Comparison of ENCODE assay signal across 11 cellular contexts in genomic region chr11:128516886-128517285, GRCh38.
DNase-seq lines count a peak whose midpoint lies in the region; ATAC-seq and TF ChIP-seq lines count a peak whose summit lies in the region.
"Had no signal": no experiment of that assay in that cellular context is flagged by ENCODE, and none has a peak within 500 bp of the region (broad histone marks: within the 10 kb centered on the region; RNA-seq: fewer than 3 reads in every experiment).

No MANE protein-coding gene starts in this region.

- H4K20me1 ChIP-seq in DOHH2 (ENCODE audit: control insufficient read depth, insufficient read depth, low read depth, low read length) (peaks cover 65% of the 10 kb centered on the region), OCI-LY3 (ENCODE audit: insufficient read depth, low read length) (peaks cover 82% of the 10 kb centered on the region)

- intact Hi-C loops in Caco-2 (cut with micrococcal nuclease; ENCODE audit: unreplicated experiment): no loop called here

- CTCF ChIA-PET in Caco-2 (lab: Charles Lee): no interaction called here

- H3K9ac ChIP-seq in OCI-LY3 (ENCODE audit: low read length): no peak overlapping the region
- H3K9ac ChIP-seq in skeletal muscle satellite cell (ENCODE audit: low read depth, low read length): peak overlapping the region; percentile 99

- TF ChIP-seq CTCF in DOHH2 (IDR thresholded peaks at IDR 0.05; ENCODE audit: low read depth, low read length, poor library complexity, severe bottlenecking): no peak
- TF ChIP-seq CTCF in OCI-LY3 (IDR thresholded peaks at IDR 0.05; ENCODE audit: low read depth, low read length): no peak
- no peak for TF ChIP-seq CTCF in Caco-2 (IDR thresholded peaks at IDR 0.05; ENCODE audit: insufficient read depth in 1 of 2, low read depth in 1 of 2, low read length in 1 of 2, severe bottlenecking in 1 of 2, unreplicated experiment in 1 of 2)

- ATAC-seq in effector memory CD8-positive, alpha-beta T cell (replicated peaks): no peak

- H3K9me3 ChIP-seq in DOHH2 (ENCODE audit: control insufficient read depth, insufficient read depth, low read length) (no peaks in the 10 kb centered on the region), OCI-LY3 (ENCODE audit: insufficient read depth, low read length) (no peaks in the 10 kb centered on the region), skeletal muscle satellite cell (replicated peaks; ENCODE audit: low read length) (no peaks in the 10 kb centered on the region), Caco-2 (no peaks in the 10 kb centered on the region)

- DNase-seq in effector memory CD8-positive, alpha-beta T cell: no peak
- DNase-seq in NCI-H526 (lab: John Stamatoyannopoulos, UW): no peak
- no peak for DNase-seq in NCI-H82 treated with DMSO at 0.1 percent for 48 hours (lab: John Stamatoyannopoulos, UW; ENCODE audit: unreplicated experiment)
- no peak for DNase-seq in CD1c-positive myeloid dendritic cell (ENCODE audit: extremely low spot score)
- no peak for DNase-seq in Caco-2
- DNase-seq: left colon; NCI-H526 treated with DMSO at 0.1 percent for 48 hours; stimulated activated CD4-positive, alpha-beta T cell treated with anti-CD3 and anti-CD28 coated beads, Interleukin-4, amount 100 ng/mL, for 1 hour had no signal

- H3K27me3 Mint-ChIP-seq in effector memory CD8-positive, alpha-beta T cell: no peaks in the 10 kb centered on the region
- peaks cover 29% of the 10 kb centered on the region for H3K27me3 Mint-ChIP-seq in Caco-2 (ENCODE audit: insufficient read depth, unreplicated experiment)

- peak overlapping the region; percentile 96 for H3K4me3 Mint-ChIP-seq in effector memory CD8-positive, alpha-beta T cell
- H3K4me3 Mint-ChIP-seq in Caco-2 (ENCODE audit: unreplicated experiment): no peak overlapping the region

- no peak overlapping the region for H2AFZ ChIP-seq in OCI-LY3 (ENCODE audit: low read depth, low read length)

- H3K9me3 Mint-ChIP-seq in effector memory CD8-positive, alpha-beta T cell: no peaks in the 10 kb centered on the region
- H3K9me3 Mint-ChIP-seq in Caco-2 (ENCODE audit: unreplicated experiment): no peaks in the 10 kb centered on the region

- H3K36me3 Mint-ChIP-seq in effector memory CD8-positive, alpha-beta T cell (ENCODE audit: insufficient read depth): peaks cover 100% of the 10 kb centered on the region
- no peaks in the 10 kb centered on the region for H3K36me3 Mint-ChIP-seq in Caco-2 (ENCODE audit: insufficient read depth, unreplicated experiment)

- peak overlapping the region; percentile 97 for H3K27ac Mint-ChIP-seq in effector memory CD8-positive, alpha-beta T cell
- no peak overlapping the region for H3K27ac Mint-ChIP-seq in Caco-2 (ENCODE audit: unreplicated experiment)

- peak overlapping the region; percentile 71 for H3K4me2 ChIP-seq in DOHH2 (ENCODE audit: low read length)
- H3K4me2 ChIP-seq in OCI-LY3 (ENCODE audit: low read length): peak overlapping the region; percentile 96; the same call in 1 of the 2 replicates
- peak overlapping the region; percentile 78 for H3K4me2 ChIP-seq in skeletal muscle satellite cell (ENCODE audit: low read length)

- no TSS peak for BruUV-seq in Caco-2 (replicated peaks; lab: Mats Ljungman, UMichigan)

- H3K79me2 ChIP-seq in DOHH2 (ENCODE audit: control insufficient read depth, low read length) (peaks cover 100% of the 10 kb centered on the region), OCI-LY3 (ENCODE audit: low read length) (peaks cover 100% of the 10 kb centered on the region)

- H3K4me3 ChIP-seq in DOHH2 (ENCODE audit: low read length) (peak overlapping the region; percentile 73), OCI-LY3 (ENCODE audit: low read length) (no peak overlapping the region), skeletal muscle satellite cell (ENCODE audit: low read length) (peak overlapping the region; percentile 92), Caco-2 (ENCODE audit: low read depth, low read length) (no peak overlapping the region)

- H3K27me3 ChIP-seq in DOHH2 (ENCODE audit: control insufficient read depth, low read length) (no peaks in the 10 kb centered on the region), OCI-LY3 (ENCODE audit: low read depth, low read length) (no peaks in the 10 kb centered on the region), skeletal muscle satellite cell (ENCODE audit: control insufficient read depth, insufficient read depth, low read length) (no peaks in the 10 kb centered on the region), Caco-2 (replicated peaks; ENCODE audit: control insufficient read depth, insufficient read depth, low read length) (peaks cover 3% of the 10 kb centered on the region)

- no peaks in the 10 kb centered on the region for H3K9me2 ChIP-seq in DOHH2 (replicated peaks; ENCODE audit: control insufficient read depth, low read length)

- H3K36me3 ChIP-seq in DOHH2 (ENCODE audit: control insufficient read depth, low read length) (peaks cover 100% of the 10 kb centered on the region), OCI-LY3 (replicated peaks; ENCODE audit: low read depth, low read length) (peaks cover 59% of the 10 kb centered on the region), skeletal muscle satellite cell (ENCODE audit: insufficient read depth, low read length) (peaks cover 42% of the 10 kb centered on the region), Caco-2 (ENCODE audit: control insufficient read depth, insufficient read depth, low read length) (no peaks in the 10 kb centered on the region)

- H3F3A ChIP-seq in DOHH2 (ENCODE audit: control insufficient read depth, insufficient read depth): 0 out of 2 replicates have a peak, but pooled peaks cover 5% of the 10 kb centered on the region

- POLR2A ChIA-PET in Caco-2 (lab: Charles Lee): no interaction called here

- H3K4me1 ChIP-seq in DOHH2 (ENCODE audit: control insufficient read depth, low read length) (peaks cover 74% of the 10 kb centered on the region), OCI-LY3 (ENCODE audit: low read length) (peaks cover 49% of the 10 kb centered on the region), skeletal muscle satellite cell (ENCODE audit: control insufficient read depth, insufficient read depth, low read length) (peaks cover 64% of the 10 kb centered on the region), Caco-2 (no peaks in the 10 kb centered on the region)

- H3K27ac ChIP-seq in DOHH2 (ENCODE audit: low read depth, low read length) (peak overlapping the region; percentile 82), OCI-LY3 (ENCODE audit: low read length) (no peak overlapping the region)

- H3K4me1 Mint-ChIP-seq in effector memory CD8-positive, alpha-beta T cell (ENCODE audit: low read depth in 2 of 2): peaks cover 64 to 65% of the 10 kb centered on the region in 2 donors
- H3K4me1 Mint-ChIP-seq in Caco-2 (ENCODE audit: low read depth, unreplicated experiment): no peaks in the 10 kb centered on the region

Comparison
In these comparisons a context has a peak if more than half of its experiments do, and no peak if none do; other contexts are left out.
1. H3K4me3 ChIP-seq: peak in DOHH2 (single experiment) and skeletal muscle satellite cell (single experiment); none in OCI-LY3 (single experiment) and Caco-2 (single experiment).
2. Peak in every context shown above with its lines, with median percentiles within 50 percentile points of each other: H3K4me2 ChIP-seq.